Comparison of ENCODE assay signal across 11 cellular contexts in genomic region chr14:48874701-48875100, GRCh38.
"Had no signal": no experiment of that assay in that cellular context is flagged by ENCODE, and none has a peak within 500 bp of the region (broad histone marks: within the 10 kb centered on the region; RNA-seq: fewer than 3 reads in every experiment).

No MANE protein-coding gene starts in this region.

- DNase-seq: KBM-7, MV-4-11, NCI-H1048, NCI-H1105, NCI-H1417 treated with DMSO at 0.1 percent for 48 hours, NCI-H187, NCI-H2029, NCI-H2081 treated with DMSO at 0.1 percent for 48 hours, NCI-H2227 treated with DMSO at 0.1 percent for 48 hours, SHP77, SJCRH30 had no signal

- H3K4me3 ChIP-seq: SJCRH30 had no signal

- H3K27me3 ChIP-seq: SJCRH30 had no signal

- H3K9me3 ChIP-seq: SJCRH30 had no signal

- H3K36me3 ChIP-seq: SJCRH30 had no signal

- H3K4me1 ChIP-seq: SJCRH30 had no signal
